Comparison of ENCODE assay signal across 24 cellular contexts in the genomic region with DNA sequence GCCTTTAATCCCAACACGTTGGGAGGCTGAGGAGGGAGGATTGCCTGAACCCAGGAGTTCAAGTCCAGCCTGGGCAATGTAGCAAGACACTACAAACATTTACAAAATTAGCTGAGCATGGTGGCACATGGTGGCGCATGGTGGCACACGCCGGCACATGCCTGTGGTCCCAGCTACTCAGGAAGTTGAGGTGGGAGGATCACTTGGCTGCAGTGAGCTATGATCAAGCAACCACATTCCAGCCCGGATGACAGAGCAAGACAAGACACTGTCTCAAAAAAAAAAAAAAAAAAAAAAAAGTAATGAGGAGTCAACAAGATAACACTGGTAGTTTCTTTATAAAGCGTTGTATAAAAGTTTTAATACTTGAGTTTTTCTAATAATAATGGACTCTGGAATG. TPM values are rescaled to one million over a fixed set of nuclear protein-coding genes. Genes with fewer than 3 reads are reported as not detected.
DNase-seq lines count a peak whose midpoint lies in the region; ATAC-seq, FAIRE-seq and TF ChIP-seq lines count a peak whose summit lies in the region.
"Had no signal": no experiment of that assay in that cellular context is flagged by ENCODE, and none has a peak within 500 bp of the region (broad histone marks: within the 10 kb centered on the region; RNA-seq: fewer than 3 reads in every experiment).

No MANE protein-coding gene starts in this region.

- H3K27ac ChIP-seq in HepG2 (ENCODE audit: extremely low read length, insufficient read depth, low read length) (no peak overlapping the region), right lobe of liver (no peak overlapping the region), Peyer's patch (no peak overlapping the region)
- H3K27ac ChIP-seq: SK-N-MC had no signal

- H3K4me2 ChIP-seq in HepG2 (ENCODE audit: low read depth, low read length) = no peak overlapping the region
- H3K4me2 ChIP-seq: GM23338 had no signal

- ATAC-seq in HepG2 = no peak
- ATAC-seq in right lobe of liver = no peak
- ATAC-seq in WTC11 = no peak
- ATAC-seq in HG02571 (IDR thresholded peaks at IDR 0.05; ENCODE audit: unreplicated experiment) = no peak
- ATAC-seq: GM23338 had no signal

- peaks cover 38% of the 10 kb centered on the region for H3K4me1 Mint-ChIP-seq in WTC11

- H3K27me3 ChIP-seq in HepG2 (ENCODE audit: control insufficient read depth in 1 of 2, insufficient read depth in 2 of 2, low read length in 2 of 2) = peaks cover 0 to 27% of the 10 kb centered on the region in 2 experiments; a peak in 3 of 5 replicates
- peaks cover 0 to 11% of the 10 kb centered on the region in 2 donors for H3K27me3 ChIP-seq in right lobe of liver
- H3K27me3 ChIP-seq in Peyer's patch = peaks cover 0 to 14% of the 10 kb centered on the region in 2 donors

- 27% methylated on average over 6 of the region's 6 CpGs for WGBS in HepG2 (ENCODE audit: low lambda C conversion rate)
- WGBS in right lobe of liver (ENCODE audit: insufficient coverage, low coverage, low lambda C conversion rate, missing lambda C conversion rate) = 63% methylated on average over 5 of the region's 6 CpGs

- POLR2A ChIA-PET in HepG2 (lab: Yijun Ruan, JAX) = no interaction called here
- POLR2A ChIA-PET in WTC11 (lab: Charles Lee) = no interaction called here

- TF ChIP-seq POLR2A in HepG2 (IDR thresholded peaks at IDR 0.05; ENCODE audit: insufficient read depth in 1 of 2, low read depth in 2 of 2, low read length in 2 of 2) (no peak), right lobe of liver (IDR thresholded peaks at IDR 0.05) (no peak), Peyer's patch (IDR thresholded peaks at IDR 0.05) (no peak)

- H3K4me1 ChIP-seq in HepG2 (ENCODE audit: insufficient read depth, low read length) (no peaks in the 10 kb centered on the region), right lobe of liver (no peaks in the 10 kb centered on the region), Peyer's patch (no peaks in the 10 kb centered on the region)

- no peaks in the 10 kb centered on the region for H3K79me2 ChIP-seq in HepG2 (ENCODE audit: insufficient read depth, low read length)

- H3K36me3 ChIP-seq in HepG2 (replicated peaks in 1 of 2; ENCODE audit: control insufficient read depth in 1 of 2, insufficient read depth in 2 of 2, low read length in 2 of 2) = no peaks in the 10 kb centered on the region
- H3K36me3 ChIP-seq in right lobe of liver = no peaks in the 10 kb centered on the region
- H3K36me3 ChIP-seq in Peyer's patch = no peaks in the 10 kb centered on the region

- TF ChIP-seq EP300 in HepG2 (IDR thresholded peaks at IDR 0.05; ENCODE audit: low read depth in 2 of 2, low read length in 2 of 2) = no peak
- TF ChIP-seq EP300 in HepG2 (CRISPR knock-in tag; IDR thresholded peaks at IDR 0.05; ENCODE audit: borderline replicate concordance) = no peak

- no TSS peak for BruUV-seq in HepG2 (replicated peaks; lab: Mats Ljungman, UMichigan)

- TF ChIP-seq CTCF in HepG2 (CRISPR knock-in tag; IDR thresholded peaks at IDR 0.05) = no peak
- TF ChIP-seq CTCF in right lobe of liver (IDR thresholded peaks at IDR 0.05) = no peak
- TF ChIP-seq CTCF in WTC11 (IDR thresholded peaks at IDR 0.05) = no peak
- TF ChIP-seq CTCF in Peyer's patch (IDR thresholded peaks at IDR 0.05) = no peak

- H3K27me3 Mint-ChIP-seq in WTC11 (ENCODE audit: low read depth) = peaks cover 59% of the 10 kb centered on the region

- DNase-seq in HepG2 (ENCODE audit: low spot score) = no peak
- DNase-seq in right lobe of liver = no peak
- no peak for DNase-seq in WTC11 (ENCODE audit: low spot score)
- peak; percentile 56 for DNase-seq in kidney tubule cell (ENCODE audit: low spot score)
- DNase-seq in Peyer's patch = no peak
- DNase-seq in stimulated activated CD4-positive, alpha-beta T cell treated with anti-CD3 and anti-CD28 coated beads, Interleukin-4, amount 100 ng/mL, for 24 hours = no peak
- DNase-seq: 8988T, DMS153, DND-41, H9, NCI-H1092, NCI-H1417 treated with DMSO at 0.1 percent for 48 hours, NCI-H1694 treated with DMSO at 0.1 percent for 48 hours, NCI-H2081, NCI-H2171, NCI-H226, NCI-H510A, NCI-H69, SIG-M5 had no signal

- no peaks in the 10 kb centered on the region for H3K36me3 Mint-ChIP-seq in WTC11
- H3K36me3 Mint-ChIP-seq: IgD-negative memory B cell had no signal

- no peak overlapping the region for H2AFZ ChIP-seq in HepG2 (ENCODE audit: low read length)
- H2AFZ ChIP-seq: GM23338 had no signal

- no peak overlapping the region for H3K27ac Mint-ChIP-seq in WTC11
- H3K27ac Mint-ChIP-seq: GM23338, H9, IgD-negative memory B cell had no signal

- H4K20me1 ChIP-seq in HepG2 (ENCODE audit: insufficient read depth, low read length) = no peaks in the 10 kb centered on the region

- no peak overlapping the region for H3K4me3 Mint-ChIP-seq in WTC11
- H3K4me3 Mint-ChIP-seq: GM23338, H9, IgD-negative memory B cell had no signal

- CTCF ChIA-PET in HepG2 (lab: Yijun Ruan, JAX; ENCODE audit: low intra/inter-chr PET ratio, low total read pairs) = no interaction called here
- CTCF ChIA-PET in WTC11 (lab: Charles Lee) = no interaction called here

- H3K9me3 ChIP-seq in HepG2 (ENCODE audit: low read length) = no peaks in the 10 kb centered on the region
- no peaks in the 10 kb centered on the region for H3K9me3 ChIP-seq in right lobe of liver
- no peaks in the 10 kb centered on the region for H3K9me3 ChIP-seq in Peyer's patch

- peaks cover 6% of the 10 kb centered on the region for H3K9me3 Mint-ChIP-seq in WTC11
- H3K9me3 Mint-ChIP-seq: GM23338, H9 had no signal

- no peak overlapping the region for H3K4me3 ChIP-seq in HepG2 (replicated peaks in 1 of 3; ENCODE audit: insufficient read depth in 1 of 3, low read depth in 2 of 3, low read length in 3 of 3)
- no peak overlapping the region for H3K4me3 ChIP-seq in right lobe of liver
- H3K4me3 ChIP-seq in Peyer's patch = no peak overlapping the region
- H3K4me3 ChIP-seq: GM23338, SK-N-MC had no signal

- TF ChIP-seq RAD21 in HepG2 (CRISPR knock-in tag; IDR thresholded peaks at IDR 0.05) = no peak

- intact Hi-C loops in HepG2 (cut with micrococcal nuclease; ENCODE audit: unreplicated experiment) = no loop called here
- intact Hi-C loops in right lobe of liver (cut with DNase I) = no loop called here

- in situ Hi-C loops in HepG2 (cut with HindIII; ENCODE audit: extremely low pct_ligation_motif_present, low pct_unique_long_range_greater_than_20kb) = no loop called here

- H3K9ac ChIP-seq in HepG2 (ENCODE audit: insufficient read depth, low read depth, low read length) = no peak overlapping the region

- FAIRE-seq in HepG2 (lab: Jason Lieb, UNC) = no peak

TF ChIP-seq in HepG2, 621 proteins besides CTCF, POLR2A, EP300 and RAD21 (continues in another document):
- 0 out of 2 replicates have a peak, but pooled peaks have one; percentile 24 for TF ChIP-seq MNT (IDR thresholded peaks at IDR 0.05)

TF ChIP-seq in WTC11, 78 proteins besides CTCF, POLR2A, EP300 and RAD21:
- TF ChIP-seq ZNF121 (CRISPR knock-in tag; IDR thresholded peaks at IDR 0.05) (peak; percentile 55; the same call in 1 of the 2 replicates), GTF2I (CRISPR knock-in tag; conservative IDR thresholded peaks at IDR 0.05) (no peak), ETV6 (CRISPR knock-in tag; IDR thresholded peaks at IDR 0.05) (no peak), ZBTB43 (CRISPR knock-in tag; IDR thresholded peaks at IDR 0.05) (no peak), JUN (CRISPR knock-in tag; IDR thresholded peaks at IDR 0.05) (no peak), ZNF396 (CRISPR knock-in tag; IDR thresholded peaks at IDR 0.05; ENCODE audit: borderline replicate concordance) (no peak)

RNA-seq across cellular contexts. Expression of gene FEZF2, which starts 10.1 kb away (rescaled TPM):
- total RNA-seq in HepG2 (2016; rRNA removed; fragmentation: Illumina TruSeq; extraction: Trizol) (not detected in 2 replicates), right lobe of liver (not detected), WTC11 (2021) (not detected in 3 replicates), Peyer's patch (not detected)
- total RNA-seq in HepG2 (2016; cell fraction: cytosol; rRNA removed; fragmentation: Illumina TruSeq; extraction: Trizol; ENCODE audit: low read depth) = not detected in 2 replicates
- total RNA-seq in HepG2 (2016; cell fraction: insoluble cytoplasmic fraction; rRNA removed; fragmentation: Illumina TruSeq; extraction: Trizol) = not detected in 2 replicates
- total RNA-seq in HepG2 (2016; cell fraction: membrane; rRNA removed; fragmentation: Illumina TruSeq; extraction: Trizol) = not detected in 2 replicates
- not detected in 2 replicates for total RNA-seq in HepG2 (2016; cell fraction: nucleus; rRNA removed; fragmentation: Illumina TruSeq; extraction: Trizol)
- polyA plus RNA-seq in HepG2 (2011; rRNA removed) = not detected in 2 replicates
- not detected in 2 replicates for polyA plus RNA-seq in HepG2 (2011; cell fraction: cytosol; rRNA removed)
- not detected in 2 replicates for polyA plus RNA-seq in HepG2 (2011; cell fraction: nucleus; rRNA removed)
- not detected in 2 replicates for polyA plus RNA-seq in HepG2 (2012)
- polyA plus RNA-seq in HepG2 (2016; cell fraction: cytosol; fragmentation: Illumina TruSeq; extraction: Trizol; ENCODE audit: low read depth) = not detected in 2 replicates
- polyA plus RNA-seq in HepG2 (2016; cell fraction: insoluble cytoplasmic fraction; fragmentation: Illumina TruSeq; extraction: Trizol; ENCODE audit: low read depth) = not detected in 2 replicates
- polyA plus RNA-seq in HepG2 (2016; cell fraction: membrane; fragmentation: Illumina TruSeq; extraction: Trizol; ENCODE audit: low read depth) = not detected in 2 replicates
- not detected in 2 replicates for polyA plus RNA-seq in HepG2 (2016; cell fraction: nucleus; fragmentation: Illumina TruSeq; extraction: Trizol; ENCODE audit: insufficient read depth, low read depth)
- not detected in 2 replicates for polyA minus RNA-seq in HepG2 (2011; rRNA and poly(A)+ RNA removed; ENCODE audit: low replicate concordance)
- not detected in 2 replicates for polyA minus RNA-seq in HepG2 (2011; cell fraction: cytosol; rRNA and poly(A)+ RNA removed)
- polyA minus RNA-seq in HepG2 (2011; cell fraction: nucleus; rRNA and poly(A)+ RNA removed) = not detected in 2 replicates
- total RNA-seq: GM23338 had no signal
- polyA plus RNA-seq: BJ, GM23338, IgD-negative memory B cell had no signal

Comparison
In these comparisons a context has a peak if more than half of its experiments do, and no peak if none do; other contexts are left out.
1. Of the 50 proteins assayed by ChIP-seq in both HepG2 and WTC11: peak only in HepG2: none; only in WTC11: ZNF121; in both: none; in neither: 49.